ENCODE assay signal across 8 cellular contexts in the genomic region with DNA sequence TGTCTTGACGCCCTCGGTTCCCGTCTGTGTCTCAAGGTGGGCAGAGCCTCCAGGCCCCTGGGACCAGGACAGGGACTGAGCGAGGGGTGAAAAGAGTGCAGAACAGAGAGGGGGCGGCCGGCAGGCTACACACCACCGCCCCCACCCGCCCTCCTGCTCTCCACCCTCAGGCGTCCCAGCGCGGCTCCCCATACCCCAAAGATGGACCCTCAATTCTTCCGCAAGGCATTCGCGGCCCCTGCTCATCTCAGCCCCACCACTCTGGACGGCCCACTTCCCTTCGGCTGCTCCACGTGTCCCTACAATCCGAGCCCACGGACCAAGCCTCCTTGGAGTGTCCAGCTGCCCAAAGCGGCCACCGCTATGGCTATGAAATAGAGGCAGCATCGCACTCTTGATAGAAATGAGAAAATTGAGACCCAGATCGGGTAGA. TPM values are rescaled to one million over a fixed set of nuclear protein-coding genes. Genes with fewer than 3 reads are reported as not detected.
A peak's percentile ranks its signal among the peaks of the same experiment; 100 is the strongest.
DNase-seq lines count a peak whose midpoint lies in the region; ATAC-seq and TF ChIP-seq lines count a peak whose summit lies in the region.

No MANE protein-coding gene starts in this region.

- CTCF ChIA-PET in MCF 10A (lab: Yijun Ruan, JAX): no interaction called here

- no peaks in the 10 kb centered on the region for H3K27me3 ChIP-seq in ACC112 (ENCODE audit: insufficient read depth, low read length)
- H3K27me3 ChIP-seq in mononuclear cell (ENCODE audit: insufficient read depth, low read length): no peaks in the 10 kb centered on the region

- H3K9me3 ChIP-seq in mononuclear cell (ENCODE audit: low read depth, low read length): no peaks in the 10 kb centered on the region

- ATAC-seq in GM19035 (IDR thresholded peaks at IDR 0.05; ENCODE audit: unreplicated experiment): no peak

- H3K79me2 ChIP-seq in ACC112 (ENCODE audit: control insufficient read depth, insufficient read depth, low read length, unreplicated experiment): peaks cover 64% of the 10 kb centered on the region

- H3K4me3 Mint-ChIP-seq in HFFc6 (peak overlapping the region; percentile 92), MCF 10A (ENCODE audit: unreplicated experiment) (peak overlapping the region; percentile 80)

- H3K4me1 ChIP-seq in ACC112 (ENCODE audit: control insufficient read depth, insufficient read depth, low read length, unreplicated experiment) (peaks cover 28% of the 10 kb centered on the region), mononuclear cell (ENCODE audit: insufficient read depth, low read length) (peaks cover 66% of the 10 kb centered on the region)

- H3K27me3 Mint-ChIP-seq in HFFc6 (ENCODE audit: insufficient read depth) (no peaks in the 10 kb centered on the region; the same call in 1 of the 2 replicates), MCF 10A (ENCODE audit: insufficient read depth, unreplicated experiment) (no peaks in the 10 kb centered on the region)

- POLR2A ChIA-PET in MCF 10A (lab: Yijun Ruan, JAX): no interaction called here

- intact Hi-C loops in MCF 10A (cut with micrococcal nuclease): no loop called here

- H3K4me1 Mint-ChIP-seq in HFFc6 (ENCODE audit: low read depth) (peaks cover 13% of the 10 kb centered on the region), MCF 10A (ENCODE audit: insufficient read depth, unreplicated experiment) (peaks cover 5% of the 10 kb centered on the region)

- H3K4me3 ChIP-seq in ACC112 (ENCODE audit: low read depth, low read length) (peak overlapping the region; percentile 95), mononuclear cell (ENCODE audit: low read length) (peak overlapping the region; percentile 70)

- TF ChIP-seq CTCF in HFFc6 (IDR thresholded peaks at IDR 0.05): no peak
- TF ChIP-seq CTCF in MCF 10A (IDR thresholded peaks at IDR 0.05; ENCODE audit: unreplicated experiment): no peak

- BruUV-seq in MCF 10A (replicated peaks; lab: Mats Ljungman, UMichigan): no TSS peak

- H3K27ac Mint-ChIP-seq in HFFc6 (peak overlapping the region; percentile 79), MCF 10A (ENCODE audit: low read depth, unreplicated experiment) (peak overlapping the region; percentile 57)

- DNase-seq in HFFc6 (no peak), MCF 10A (ENCODE audit: unreplicated experiment) (peak; percentile 34), pons (ENCODE audit: low spot score) (no peak), NCI-H345 (lab: John Stamatoyannopoulos, UW) (no peak)
- DNase-seq in stimulated activated CD4-positive, alpha-beta T cell treated with anti-CD3 and anti-CD28 coated beads, Interleukin-1b, Interleukin-23, amount 100 ng/mL, for 48 hours: no peak

- no peak overlapping the region for H2AFZ ChIP-seq in ACC112 (ENCODE audit: low read length, unreplicated experiment)

- H3K36me3 Mint-ChIP-seq in HFFc6 (ENCODE audit: low read depth) (0 out of 2 replicates have a peak, but pooled peaks cover 7% of the 10 kb centered on the region), MCF 10A (ENCODE audit: insufficient read depth, unreplicated experiment) (peaks cover 4% of the 10 kb centered on the region)

- no peaks in the 10 kb centered on the region for H3K9me3 Mint-ChIP-seq in HFFc6
- no peaks in the 10 kb centered on the region for H3K9me3 Mint-ChIP-seq in MCF 10A (ENCODE audit: unreplicated experiment)

- no peaks in the 10 kb centered on the region for H3K36me3 ChIP-seq in ACC112 (ENCODE audit: insufficient read depth, low read length)

- peak overlapping the region; percentile 58 for H3K27ac ChIP-seq in ACC112 (ENCODE audit: low read depth, low read length)

RNA-seq across cellular contexts. Expression of a gene that starts 1.8 kb away (rescaled TPM):
- 10 to 100 TPM; 37.7 to 48.3 (median 41.6) TPM for total RNA-seq in HFFc6 (2021; fragmentation: NEBNext Ultra II Directional; extraction: Animal tissue kit (Norgen Biotek cat#: 25700))
- total RNA-seq in MCF 10A (2022) (27.0 and 45.5 TPM in 2 replicates), mononuclear cell (12.4 TPM)

RNA-seq across cellular contexts. Expression of a gene that starts 13.3 kb away (rescaled TPM):
- 10 to 100 TPM; 32.9 to 38.2 (median 34.6) TPM for total RNA-seq in HFFc6 (2021; fragmentation: NEBNext Ultra II Directional; extraction: Animal tissue kit (Norgen Biotek cat#: 25700))
- 28.7 and 36.4 TPM in 2 replicates for total RNA-seq in MCF 10A (2022)
- total RNA-seq in mononuclear cell: 66.2 TPM

RNA-seq across cellular contexts. Expression of a gene that starts 23.7 kb away (rescaled TPM):
- total RNA-seq in HFFc6 (2021; fragmentation: NEBNext Ultra II Directional; extraction: Animal tissue kit (Norgen Biotek cat#: 25700)): 10 to 100 TPM; 61.0 to 80.0 (median 67.9) TPM
- 38.9 and 39.5 TPM in 2 replicates for total RNA-seq in MCF 10A (2022)
- 97.8 TPM for total RNA-seq in mononuclear cell

RNA-seq across cellular contexts. Expression of a gene that starts 43.6 kb away (rescaled TPM):
- 1 to 10 TPM; 2.3 to 4.2 (median 3.0) TPM for total RNA-seq in HFFc6 (2021; fragmentation: NEBNext Ultra II Directional; extraction: Animal tissue kit (Norgen Biotek cat#: 25700))
- total RNA-seq in MCF 10A (2022) (6.8 and 6.9 TPM in 2 replicates), mononuclear cell (2.9 TPM)

RNA-seq across cellular contexts. Expression of a gene that starts 43.6 kb away (rescaled TPM):
- 10 to 100 TPM; 51.7 to 84.8 (median 58.5) TPM for total RNA-seq in HFFc6 (2021; fragmentation: NEBNext Ultra II Directional; extraction: Animal tissue kit (Norgen Biotek cat#: 25700))
- total RNA-seq in MCF 10A (2022): 48.7 and 67.2 TPM in 2 replicates
- total RNA-seq in mononuclear cell: 20.1 TPM
